ENCODE assay signal across 39 cellular contexts in genomic region chr5:3449481-3449880, GRCh38.
"Had no signal": no experiment of that assay in that cellular context is flagged by ENCODE, and none has a peak within 500 bp of the region (broad histone marks: within the 10 kb centered on the region; RNA-seq: fewer than 3 reads in every experiment).

No MANE protein-coding gene starts in this region.

- H3K36me3 ChIP-seq: adrenal gland, ascending aorta, brain microvascular endothelial cell, breast epithelium, cardiac muscle cell had no signal

- H3K4me3 Mint-ChIP-seq: activated naive CD4-positive, alpha-beta T cell treated with anti-CD3 and anti-CD28 coated beads for 36 hours; activated naive CD4-positive, alpha-beta T cell treated with anti-CD3 and anti-CD28 coated beads, Interleukin-2, amount 10 ng/mL, durations not matched to agents 7 days and 5 days; activated naive CD4-positive, alpha-beta T cell treated with anti-CD3 and anti-CD28 coated beads, Interleukin-2, amount 50 U/mL, for 24 hours; activated naive CD8-positive, alpha-beta T cell; activated naive CD8-positive, alpha-beta T cell treated with anti-CD3 and anti-CD28 coated beads for 36 hours; activated naive CD8-positive, alpha-beta T cell treated with anti-CD3 and anti-CD28 coated beads, Interleukin-2, amount 10 ng/mL, durations not matched to agents 7 days and 5 days; activated naive CD8-positive, alpha-beta T cell treated with anti-CD3 and anti-CD28 coated beads, Interleukin-2, amount 50 U/mL, for 24 hours; activated T-cell treated with anti-CD3 and anti-CD28 coated beads, Interleukin-2, amount 50 U/mL, for 24 hours; activated T-cell treated with anti-CD3 and anti-CD28 coated beads, Interleukin-2, amount 50 U/mL, for 4 hours; activated T-cell treated with anti-CD3 and anti-CD28 coated beads, Interleukin-2, amount 50 U/mL, for 72 hours; activated T-helper 1 cell treated with anti-CD3 and anti-CD28 coated beads, Interleukin-12 subunit alpha, Interleukin-12 subunit beta, Interleukin-2, Interleukin-4 antibody, amounts not matched to agents 30 ng/mL and 10 ng/mL and 1 ng/mL, durations not matched to agents 14 hours and 24 hours and 36 hours; activated T-helper 17 cell treated with anti-CD3 and anti-CD28 coated beads, Interleukin-2, amount 50 U/mL, for 72 hours; brain; central memory CD8-positive, alpha-beta T cell had no signal

- H3K4me3 ChIP-seq: adrenal gland, ascending aorta, body of pancreas, breast epithelium, cardiac muscle cell had no signal

- H3K9me3 ChIP-seq: adrenal gland, ascending aorta, body of pancreas had no signal

- H3K27me3 ChIP-seq: adrenal gland, ascending aorta, body of pancreas, brain microvascular endothelial cell, breast epithelium, cardiac muscle cell had no signal

- H3K27ac Mint-ChIP-seq: activated naive CD4-positive, alpha-beta T cell treated with anti-CD3 and anti-CD28 coated beads for 36 hours; activated naive CD4-positive, alpha-beta T cell treated with anti-CD3 and anti-CD28 coated beads, Interleukin-2, amount 10 ng/mL, durations not matched to agents 7 days and 5 days; activated naive CD4-positive, alpha-beta T cell treated with anti-CD3 and anti-CD28 coated beads, Interleukin-2, amount 50 U/mL, for 24 hours; activated naive CD4-positive, alpha-beta T cell treated with anti-CD3 and anti-CD28 coated beads, Interleukin-2, amount 50 U/mL, for 72 hours; activated naive CD8-positive, alpha-beta T cell; activated naive CD8-positive, alpha-beta T cell treated with anti-CD3 and anti-CD28 coated beads for 36 hours; activated naive CD8-positive, alpha-beta T cell treated with anti-CD3 and anti-CD28 coated beads, Interleukin-2, amount 10 ng/mL, durations not matched to agents 7 days and 5 days; activated naive CD8-positive, alpha-beta T cell treated with anti-CD3 and anti-CD28 coated beads, Interleukin-2, amount 50 U/mL, for 24 hours; activated T-cell treated with anti-CD3 and anti-CD28 coated beads, Interleukin-2, amount 50 U/mL, for 24 hours; activated T-cell treated with anti-CD3 and anti-CD28 coated beads, Interleukin-2, amount 50 U/mL, for 72 hours; activated T-helper 1 cell treated with anti-CD3 and anti-CD28 coated beads, Interleukin-12 subunit alpha, Interleukin-12 subunit beta, Interleukin-2, Interleukin-4 antibody, amounts not matched to agents 30 ng/mL and 10 ng/mL and 1 ng/mL, durations not matched to agents 14 hours and 24 hours and 36 hours; activated T-helper 17 cell treated with anti-CD3 and anti-CD28 coated beads, Interleukin-2, amount 50 U/mL, for 72 hours; activated T-helper 2 cell treated with anti-CD3 and anti-CD28 coated beads, Interferon-gamma antibody, Interleukin-2, Interleukin-4, amounts not matched to agents 10 μg/mL and 5 μg/mL and 100 μg/mL, durations not matched to agents 14 hours and 24 hours and 36 hours; brain had no signal

- H3K36me3 Mint-ChIP-seq: activated naive CD4-positive, alpha-beta T cell treated with anti-CD3 and anti-CD28 coated beads, Interleukin-2, amount 10 ng/mL, durations not matched to agents 7 days and 5 days; activated naive CD4-positive, alpha-beta T cell treated with anti-CD3 and anti-CD28 coated beads, Interleukin-2, amount 50 U/mL, for 24 hours; activated naive CD4-positive, alpha-beta T cell treated with anti-CD3 and anti-CD28 coated beads, Interleukin-2, amount 50 U/mL, for 72 hours; activated naive CD8-positive, alpha-beta T cell; activated naive CD8-positive, alpha-beta T cell treated with anti-CD3 and anti-CD28 coated beads for 36 hours; activated naive CD8-positive, alpha-beta T cell treated with anti-CD3 and anti-CD28 coated beads, Interleukin-2, amount 10 ng/mL, durations not matched to agents 7 days and 5 days; brain had no signal

- H3K27me3 Mint-ChIP-seq: activated naive CD4-positive, alpha-beta T cell treated with anti-CD3 and anti-CD28 coated beads, Interleukin-2, amount 10 ng/mL, durations not matched to agents 7 days and 5 days; activated naive CD4-positive, alpha-beta T cell treated with anti-CD3 and anti-CD28 coated beads, Interleukin-2, amount 50 U/mL, for 24 hours; activated naive CD8-positive, alpha-beta T cell; activated naive CD8-positive, alpha-beta T cell treated with anti-CD3 and anti-CD28 coated beads for 36 hours; activated naive CD8-positive, alpha-beta T cell treated with anti-CD3 and anti-CD28 coated beads, Interleukin-2, amount 10 ng/mL, durations not matched to agents 7 days and 5 days; activated naive CD8-positive, alpha-beta T cell treated with anti-CD3 and anti-CD28 coated beads, Interleukin-2, amount 50 U/mL, for 24 hours; activated T-cell treated with anti-CD3 and anti-CD28 coated beads, Interleukin-2, amount 50 U/mL, for 24 hours; activated T-helper 17 cell treated with anti-CD3 and anti-CD28 coated beads, Interleukin-2, amount 50 U/mL, for 72 hours; central memory CD8-positive, alpha-beta T cell had no signal

- ATAC-seq: activated naive CD4-positive, alpha-beta T cell treated with anti-CD3 and anti-CD28 coated beads, Interleukin-2, amount 50 U/mL, for 72 hours; activated naive CD8-positive, alpha-beta T cell treated with anti-CD3 and anti-CD28 coated beads, Interleukin-2, amount 50 U/mL, for 24 hours; activated T-cell treated with anti-CD3 and anti-CD28 coated beads, Interleukin-2, amount 50 U/mL, for 4 hours; activated T-cell treated with anti-CD3 and anti-CD28 coated beads, Interleukin-2, amount 50 U/mL, for 72 hours; activated T-helper 17 cell treated with anti-CD3 and anti-CD28 coated beads, Interleukin-2, amount 50 U/mL, for 72 hours; body of pancreas had no signal

- H3K9me3 Mint-ChIP-seq: activated naive CD4-positive, alpha-beta T cell treated with anti-CD3 and anti-CD28 coated beads, Interleukin-2, amount 50 U/mL, for 24 hours; activated naive CD8-positive, alpha-beta T cell treated with anti-CD3 and anti-CD28 coated beads for 36 hours; activated naive CD8-positive, alpha-beta T cell treated with anti-CD3 and anti-CD28 coated beads, Interleukin-2, amount 50 U/mL, for 24 hours had no signal

- H3K4me1 Mint-ChIP-seq: activated naive CD4-positive, alpha-beta T cell treated with anti-CD3 and anti-CD28 coated beads, Interleukin-2, amount 10 ng/mL, durations not matched to agents 7 days and 5 days; activated naive CD4-positive, alpha-beta T cell treated with anti-CD3 and anti-CD28 coated beads, Interleukin-2, amount 50 U/mL, for 24 hours; activated naive CD8-positive, alpha-beta T cell treated with anti-CD3 and anti-CD28 coated beads for 36 hours; activated naive CD8-positive, alpha-beta T cell treated with anti-CD3 and anti-CD28 coated beads, Interleukin-2, amount 10 ng/mL, durations not matched to agents 7 days and 5 days; activated naive CD8-positive, alpha-beta T cell treated with anti-CD3 and anti-CD28 coated beads, Interleukin-2, amount 50 U/mL, for 24 hours; activated T-helper 17 cell treated with anti-CD3 and anti-CD28 coated beads, Interleukin-2, amount 50 U/mL, for 72 hours; brain; central memory CD8-positive, alpha-beta T cell had no signal

- H3K27ac ChIP-seq: adrenal gland, ascending aorta, body of pancreas, brain microvascular endothelial cell, breast epithelium, cardiac muscle cell had no signal

- DNase-seq: activated effector memory CD4-positive, alpha-beta T cell treated with anti-CD3 and anti-CD28 coated beads, Interleukin-2, amount 50 U/mL, for 16 hours; activated effector memory CD4-positive, alpha-beta T cell treated with Interleukin-2 at 50 U/mL for 16 hours; activated gamma-delta T cell; activated gamma-delta T cell treated with Interleukin-2 at 50 U/mL for 16 hours; activated naive CD4-positive, alpha-beta T cell; activated naive CD4-positive, alpha-beta T cell treated with anti-CD3 and anti-CD28 coated beads for 36 hours; activated naive CD4-positive, alpha-beta T cell treated with anti-CD3 and anti-CD28 coated beads, Interleukin-2, amount 10 ng/mL, durations not matched to agents 7 days and 5 days; activated naive CD4-positive, alpha-beta T cell treated with anti-CD3 and anti-CD28 coated beads, Interleukin-2, amount 50 U/mL, for 16 hours; activated naive CD4-positive, alpha-beta T cell treated with Interleukin-2 at 50 U/mL for 16 hours; activated naive CD8-positive, alpha-beta T cell treated with anti-CD3 and anti-CD28 coated beads for 36 hours; activated naive CD8-positive, alpha-beta T cell treated with anti-CD3 and anti-CD28 coated beads, Interleukin-2, amount 10 ng/mL, durations not matched to agents 7 days and 5 days; activated naive CD8-positive, alpha-beta T cell treated with anti-CD3 and anti-CD28 coated beads, Interleukin-2, amount 50 U/mL, for 24 hours; activated T-cell treated with anti-CD3 and anti-CD28 coated beads for 4 hours; activated T-cell treated with anti-CD3 and anti-CD28 coated beads, Interleukin-2, amount 50 U/mL, for 1 hour; activated T-cell treated with anti-CD3 and anti-CD28 coated beads, Interleukin-2, amount 50 U/mL, for 24 hours; activated T-cell treated with anti-CD3 and anti-CD28 coated beads, Interleukin-2, amount 50 U/mL, for 4 hours; activated T-cell treated with anti-CD3 and anti-CD28 coated beads, Interleukin-2, amount 50 U/mL, for 48 hours; activated T-cell treated with anti-CD3 and anti-CD28 coated beads, Interleukin-2, amount 50 U/mL, for 72 hours; adrenal gland; amniotic stem cell; amygdala; anterior cingulate cortex; aorta; body of pancreas; brain microvascular endothelial cell; caudate nucleus; central memory CD4-positive, alpha-beta T cell; cerebellar nuclear complex had no signal

- H3K4me1 ChIP-seq: adrenal gland, ascending aorta, body of pancreas, breast epithelium had no signal
